In the genomic region with DNA sequence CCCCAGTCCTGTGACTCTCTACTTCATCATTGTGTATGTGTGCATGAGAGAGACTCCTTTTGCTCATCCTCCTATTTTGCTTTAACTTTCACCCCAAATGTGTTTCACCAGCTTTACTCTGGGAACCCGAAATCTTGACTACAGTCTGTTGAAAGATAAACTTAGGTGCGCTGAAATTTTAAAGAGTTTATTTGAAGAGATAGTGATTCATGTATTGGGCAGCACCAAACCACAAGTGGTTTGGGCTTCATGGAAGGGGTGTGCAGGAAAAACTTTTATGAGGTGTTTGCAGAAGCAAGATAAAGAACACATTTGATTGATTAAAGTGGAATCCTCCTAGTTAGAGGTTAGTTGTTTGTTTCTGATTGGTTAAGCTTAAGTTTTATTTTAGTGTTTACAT, we compare ENCODE assay signal across 27 cellular contexts.
"Had no signal": no experiment of that assay in that cellular context is flagged by ENCODE, and none has a peak within 500 bp of the region (broad histone marks: within the 10 kb centered on the region; RNA-seq: fewer than 3 reads in every experiment).

No MANE protein-coding gene starts in this region.

- H3K4me1 Mint-ChIP-seq: nephron; stimulated activated naive B cell treated with anti-CD40 and anti-IgM and Interleukin-4, amounts not matched to agents 10 μg/mL and 1 μg/mL and 100 μg/mL, for 72 hours had no signal

- H3K27ac ChIP-seq: neural progenitor cell, ovary, parathyroid adenoma, psoas muscle, right lobe of liver, sigmoid colon, stomach, thoracic aorta, thyroid gland, tibial nerve, upper lobe of left lung, vagina had no signal

- H3K9ac ChIP-seq: neural progenitor cell, parathyroid adenoma had no signal

- H3K27me3 ChIP-seq: neural progenitor cell, ovary, right lobe of liver, sigmoid colon, stomach, thyroid gland, tibial nerve, upper lobe of left lung, vagina had no signal

- H3K27me3 Mint-ChIP-seq: progenitor cell of endocrine pancreas; stimulated activated naive B cell treated with anti-CD40 and anti-IgM and Interleukin-4, amounts not matched to agents 10 μg/mL and 1 μg/mL and 100 μg/mL, for 72 hours had no signal

- H3K4me1 ChIP-seq: parathyroid adenoma, psoas muscle, right lobe of liver, sigmoid colon, stomach, tibial nerve, upper lobe of left lung, vagina had no signal

- ATAC-seq: psoas muscle; right cardiac atrium; right lobe of liver; stimulated activated effector memory CD8-positive, alpha-beta T cell treated with anti-CD3 and anti-CD28 coated beads, Interleukin-12 subunit alpha, Interleukin-12 subunit beta, amount 100 ng/mL, for 72 hours; stimulated activated naive B cell treated with anti-CD40 and anti-IgM and Interleukin-4, amounts not matched to agents 10 μg/mL and 1 μg/mL and 100 μg/mL, for 72 hours had no signal

- H3K4me3 Mint-ChIP-seq: nephron; neural progenitor cell; stimulated activated effector memory CD8-positive, alpha-beta T cell treated with anti-CD3 and anti-CD28 coated beads, Interleukin-12 subunit alpha, Interleukin-12 subunit beta, amount 100 ng/mL, for 72 hours; stimulated activated naive B cell treated with anti-CD40 and anti-IgM and Interleukin-4, amounts not matched to agents 10 μg/mL and 1 μg/mL and 100 μg/mL, for 72 hours; stimulated activated naive CD8-positive, alpha-beta T cell treated with anti-CD3 and anti-CD28 coated beads, Interleukin-15, Interleukin-2, amounts not matched to agents 100 ng/mL and 50 ng/mL, for 24 hours had no signal

- H3K9me3 ChIP-seq: ovary, psoas muscle, right lobe of liver, sigmoid colon, stomach, thoracic aorta, thyroid gland, tibial nerve, upper lobe of left lung, vagina had no signal

- H2AFZ ChIP-seq: neural progenitor cell, parathyroid adenoma had no signal

- H3K36me3 ChIP-seq: neural progenitor cell, ovary, right lobe of liver, sigmoid colon, stomach, thoracic aorta, thyroid gland, tibial nerve, upper lobe of left lung, vagina had no signal

- H3K9me3 Mint-ChIP-seq: nephron; neural progenitor cell; stimulated activated effector memory CD8-positive, alpha-beta T cell treated with anti-CD3 and anti-CD28 coated beads, Interleukin-12 subunit alpha, Interleukin-12 subunit beta, amount 100 ng/mL, for 72 hours; stimulated activated naive B cell treated with anti-CD40 and anti-IgM and Interleukin-4, amounts not matched to agents 10 μg/mL and 1 μg/mL and 100 μg/mL, for 72 hours; stimulated activated naive CD8-positive, alpha-beta T cell treated with anti-CD3 and anti-CD28 coated beads, Interleukin-15, Interleukin-2, amounts not matched to agents 100 ng/mL and 50 ng/mL, for 24 hours had no signal

- H3K27ac Mint-ChIP-seq: nephron; neural progenitor cell; progenitor cell of endocrine pancreas; stimulated activated effector memory CD8-positive, alpha-beta T cell treated with anti-CD3 and anti-CD28 coated beads, Interleukin-12 subunit alpha, Interleukin-12 subunit beta, amount 100 ng/mL, for 72 hours; stimulated activated naive B cell treated with anti-CD40 and anti-IgM and Interleukin-4, amounts not matched to agents 10 μg/mL and 1 μg/mL and 100 μg/mL, for 72 hours; stimulated activated naive CD8-positive, alpha-beta T cell treated with anti-CD3 and anti-CD28 coated beads, Interleukin-15, Interleukin-2, amounts not matched to agents 100 ng/mL and 50 ng/mL, for 24 hours had no signal

- DNase-seq: occipital lobe; ovary; posterior cingulate gyrus; psoas muscle; right cardiac atrium; right lobe of liver; sigmoid colon; small intestine; stimulated activated CD4-positive, alpha-beta T cell treated with anti-CD3 and anti-CD28 coated beads, Interleukin-15, amount 100 ng/mL, for 24 hours; stimulated activated CD4-positive, alpha-beta T cell treated with anti-CD3 and anti-CD28 coated beads, Interleukin-2, amount 100 ng/mL, for 24 hours; stimulated activated CD4-positive, alpha-beta T cell treated with anti-CD3 and anti-CD28 coated beads, Interleukin-2, amount 100 ng/mL, for 48 hours; stimulated activated CD4-positive, alpha-beta T cell treated with anti-CD3 and anti-CD28 coated beads, Interleukin-4, amount 100 ng/mL, for 24 hours; stimulated activated naive B cell treated with anti-CD40 and anti-IgM and Interleukin-4, amounts not matched to agents 10 μg/mL and 1 μg/mL and 100 μg/mL, for 72 hours; stimulated activated naive CD4-positive, alpha-beta T cell treated with Interleukin-2 at 50 U/mL for 16 hours; stomach; thyroid gland; trophoblast cell; upper lobe of left lung had no signal

- H3K36me3 Mint-ChIP-seq: neural progenitor cell; stimulated activated effector memory CD8-positive, alpha-beta T cell treated with anti-CD3 and anti-CD28 coated beads, Interleukin-12 subunit alpha, Interleukin-12 subunit beta, amount 100 ng/mL, for 72 hours; stimulated activated naive B cell treated with anti-CD40 and anti-IgM and Interleukin-4, amounts not matched to agents 10 μg/mL and 1 μg/mL and 100 μg/mL, for 72 hours had no signal

- H3K4me3 ChIP-seq: neural progenitor cell, ovary, psoas muscle, right lobe of liver, sigmoid colon, stomach, thoracic aorta, thyroid gland, tibial nerve, upper lobe of left lung, vagina had no signal

- H3K4me2 ChIP-seq: neural progenitor cell had no signal

- H3K79me2 ChIP-seq: parathyroid adenoma had no signal
